Comparison of ENCODE assay signal across 12 cellular contexts in the genomic region with DNA sequence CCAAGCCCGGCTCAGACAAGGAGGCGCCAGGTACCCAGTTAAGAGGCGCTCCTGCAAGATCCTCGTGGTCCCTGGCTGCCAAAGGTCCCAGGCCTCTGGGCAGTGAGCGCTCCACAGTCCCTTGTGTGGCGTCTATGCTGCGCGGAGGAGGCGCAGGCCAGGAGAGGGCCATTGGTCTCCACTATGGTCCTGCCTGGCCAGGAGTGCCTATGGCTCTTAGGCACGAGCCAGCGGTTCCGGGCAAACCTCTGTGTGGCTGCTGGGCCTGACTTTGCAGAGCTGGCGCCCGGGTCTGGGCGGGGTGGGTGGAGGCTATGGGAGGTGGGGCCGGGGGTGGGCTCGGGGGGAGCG. TPM values are rescaled to one million over a fixed set of nuclear protein-coding genes. Genes with fewer than 3 reads are reported as not detected.
DNase-seq lines count a peak whose midpoint lies in the region; ATAC-seq and TF ChIP-seq lines count a peak whose summit lies in the region.
"Had no signal": no experiment of that assay in that cellular context is flagged by ENCODE, and none has a peak within 500 bp of the region (broad histone marks: within the 10 kb centered on the region; RNA-seq: fewer than 3 reads in every experiment).

No MANE protein-coding gene starts in this region.

- DNase-seq in Caki2 (ENCODE audit: low read depth) (peak; percentile 21), WTC11 (ENCODE audit: low spot score) (peak; percentile 50), prostate gland (ENCODE audit: low spot score) (no peak), SIG-M5 (lab: John Stamatoyannopoulos, UW) (no peak), SHP77 (lab: John Stamatoyannopoulos, UW) (no peak)
- no peak for DNase-seq in activated effector memory CD4-positive, alpha-beta T cell treated with Interleukin-2 at 50 U/mL for 16 hours
- DNase-seq: activated CD8-positive, alpha-beta memory T cell treated with anti-CD3 and anti-CD28 coated beads, Interleukin-2, amount 50 U/mL, for 4 hours; COR-L47; natural killer cell had no signal

- peak overlapping the region in 1 of 2 donors; percentile 25 for H3K27ac ChIP-seq in prostate gland

- H3K36me3 ChIP-seq in iPS-15b (ENCODE audit: control insufficient read depth, insufficient read depth, low read length) = no peaks in the 10 kb centered on the region
- no peaks in the 10 kb centered on the region for H3K36me3 ChIP-seq in prostate gland
- H3K36me3 ChIP-seq: thyroid gland had no signal

- H3K4me3 ChIP-seq in iPS-15b (ENCODE audit: low read depth, low read length) (peak overlapping the region; percentile 46), prostate gland (peak overlapping the region; percentile 28 to 36)

- peak overlapping the region; percentile 61 for H3K4me3 Mint-ChIP-seq in WTC11
- H3K4me3 Mint-ChIP-seq: natural killer cell had no signal

- no peaks in the 10 kb centered on the region for H3K9me3 Mint-ChIP-seq in WTC11
- H3K9me3 Mint-ChIP-seq: natural killer cell had no signal

- H3K27ac Mint-ChIP-seq in WTC11 = no peak overlapping the region
- H3K27ac Mint-ChIP-seq: natural killer cell had no signal

- H3K9ac ChIP-seq in iPS-15b (ENCODE audit: low read depth, low read length) = no peak overlapping the region

- H3K36me3 Mint-ChIP-seq in WTC11 = no peaks in the 10 kb centered on the region
- H3K36me3 Mint-ChIP-seq: natural killer cell had no signal

- 35% methylated on average over 18 of the region's 18 CpGs for WGBS in prostate gland

- H3K9me3 ChIP-seq in iPS-15b (ENCODE audit: control insufficient read depth, insufficient read depth, low read length) = no peaks in the 10 kb centered on the region
- H3K9me3 ChIP-seq in prostate gland = no peaks in the 10 kb centered on the region
- H3K9me3 ChIP-seq: thyroid gland had no signal

- intact Hi-C loops in prostate gland (cut with DNase I) = loop anchor here (5.0 to 10.0 kb wide), 2 partner anchors 81 to 192 kb away; no protein-coding TSS in a partner anchor

- peaks cover 44% of the 10 kb centered on the region for H3K27me3 ChIP-seq in iPS-15b (ENCODE audit: control insufficient read depth, insufficient read depth, low read length)
- H3K27me3 ChIP-seq in prostate gland (replicated peaks; ENCODE audit: insufficient read depth) = no peaks in the 10 kb centered on the region
- H3K27me3 ChIP-seq: thyroid gland had no signal

- peaks cover 2% of the 10 kb centered on the region for H3K4me1 ChIP-seq in iPS-15b (ENCODE audit: control insufficient read depth, insufficient read depth, low read length)
- no peaks in the 10 kb centered on the region for H3K4me1 ChIP-seq in prostate gland (replicated peaks)

- TF ChIP-seq POLR2A in prostate gland (IDR thresholded peaks at IDR 0.05) = no peak

- peaks cover 62% of the 10 kb centered on the region for H3K27me3 Mint-ChIP-seq in WTC11 (ENCODE audit: low read depth)

- in situ Hi-C loops in Caki2 (cut with HindIII; ENCODE audit: low pct_unique_long_range_greater_than_20kb, low sequenced_read_pairs) = no loop called here

- TF ChIP-seq CTCF in WTC11 (IDR thresholded peaks at IDR 0.05) (no peak), prostate gland (IDR thresholded peaks at IDR 0.05) (no peak)

- ATAC-seq in WTC11 = peak; percentile 40
- ATAC-seq in HG03159 (IDR thresholded peaks at IDR 0.05; ENCODE audit: unreplicated experiment) = no peak
- ATAC-seq: natural killer cell had no signal

- POLR2A ChIA-PET in WTC11 (lab: Charles Lee) = no interaction called here

- H3K4me1 Mint-ChIP-seq in WTC11 = peaks cover 24% of the 10 kb centered on the region
- H3K4me1 Mint-ChIP-seq: natural killer cell had no signal

- CTCF ChIA-PET in WTC11 (lab: Charles Lee) = interaction anchor here (0.6 to 1.6 kb wide), 6 partner anchors 8 to 445 kb away, joined by 3 to 9 read pairs (median 4); no protein-coding TSS in a partner anchor

TF ChIP-seq in WTC11, 78 proteins besides CTCF, POLR2A, EP300 and RAD21:
- TF ChIP-seq FOXP1 (CRISPR knock-in tag; IDR thresholded peaks at IDR 0.05; ENCODE audit: borderline replicate concordance) = 0 out of 2 replicates have a peak, but pooled peaks have one; percentile 6
- TF ChIP-seq EMX1 (CRISPR knock-in tag; IDR thresholded peaks at IDR 0.05) = no peak
- TF ChIP-seq MYBL2 (CRISPR knock-in tag; IDR thresholded peaks at IDR 0.05) = 0 out of 2 replicates have a peak, but pooled peaks have one; percentile 35

RNA-seq across cellular contexts. Expression of gene ADAMTSL3, which starts 0.7 kb away (rescaled TPM):
- 0.43 and 4.5 TPM in 2 replicates for total RNA-seq in Caki2 (2014; rRNA removed; shearing (Covaris generic); ENCODE audit: low replicate concordance)
- total RNA-seq in WTC11 (2021) (1.1 to 1.8 TPM (median 1.7 TPM) in 3 replicates), prostate gland (10 to 100 TPM in 1 of 2 donors, 1 to 10 TPM in 1; 4.5 to 25.2 TPM)

Comparison
In these comparisons a context has a peak if more than half of its experiments do, and no peak if none do; other contexts are left out.
1. DNase-seq: peak in Caki2 (single experiment) and WTC11 (single experiment); none in prostate gland (single experiment), SIG-M5 (single experiment), activated effector memory CD4-positive, alpha-beta T cell treated with Interleukin-2 at 50 U/mL for 16 hours (single experiment) and SHP77 (0 of 2).